11 cellular contexts compared by ENCODE assay signal in the genomic region with DNA sequence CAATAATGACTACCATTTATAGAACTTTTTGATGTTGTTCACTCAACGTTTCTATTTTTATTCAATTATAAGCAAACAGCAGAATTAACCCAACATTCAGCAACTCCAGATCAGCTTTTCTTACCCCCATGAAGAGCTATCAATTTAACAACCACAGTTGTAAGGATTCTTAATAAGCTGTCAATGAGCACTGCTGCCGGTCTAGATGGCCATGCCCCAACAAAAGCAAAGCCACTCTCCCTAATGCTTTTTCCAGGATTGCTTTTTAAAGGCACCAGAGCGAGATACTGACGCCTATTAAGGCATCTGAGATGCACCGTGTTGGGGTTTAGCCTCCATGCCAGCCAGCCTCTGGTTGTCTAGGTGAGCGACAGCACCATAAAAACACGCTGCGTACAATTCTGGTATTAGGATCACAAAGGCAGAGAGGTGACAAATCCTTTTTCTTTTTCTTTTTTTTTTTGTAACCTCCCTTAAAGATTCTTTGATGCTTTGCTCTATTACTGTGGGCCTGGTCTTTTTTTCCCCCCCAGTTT. TPM values are rescaled to one million over a fixed set of nuclear protein-coding genes. Genes with fewer than 3 reads are reported as not detected.
DNase-seq lines count a peak whose midpoint lies in the region; ATAC-seq, FAIRE-seq and TF ChIP-seq lines count a peak whose summit lies in the region.
"Had no signal": no experiment of that assay in that cellular context is flagged by ENCODE, and none has a peak within 500 bp of the region (broad histone marks: within the 10 kb centered on the region; RNA-seq: fewer than 3 reads in every experiment).

No MANE protein-coding gene starts in this region.

- H3K27ac ChIP-seq in SU-DHL-6 (ENCODE audit: low read depth, low read length) (peak overlapping the region; percentile 99), neutrophil (peak overlapping the region; percentile 97)

- peak; percentile 68 for FAIRE-seq in GM12892 (lab: Jason Lieb, UNC)

- no peaks in the 10 kb centered on the region for H4K20me1 ChIP-seq in SU-DHL-6 (ENCODE audit: low read depth, low read length)

- POLR2A ChIA-PET in GM10248 (lab: Yijun Ruan, JAX), result interaction anchor here (0.6 to 1.2 kb wide), 3 partner anchors 8 to 256 kb away, joined by 3 to 7 read pairs (median 4); no protein-coding TSS in a partner anchor

- no peak for TF ChIP-seq CTCF in SU-DHL-6 (IDR thresholded peaks at IDR 0.05; ENCODE audit: insufficient read depth, low read length, poor library complexity, severe bottlenecking)
- no peak for TF ChIP-seq CTCF in neutrophil (IDR thresholded peaks at IDR 0.05)
- no peak for TF ChIP-seq CTCF in GM10248 (IDR thresholded peaks at IDR 0.05; ENCODE audit: control extremely low read depth, extremely low read depth, low read depth, missing control alignments)

- H3K4me1 ChIP-seq in neutrophil (ENCODE audit: control insufficient read depth in 1 of 2, insufficient read depth in 1 of 2, low read depth in 1 of 2, low read length in 1 of 2), result peaks cover 95 to 97% of the 10 kb centered on the region in 2 experiments

- H3K4me2 ChIP-seq in SU-DHL-6 (ENCODE audit: low read depth, low read length, poor library complexity, severe bottlenecking), result peak overlapping the region; percentile 95

- H3K4me3 ChIP-seq in SU-DHL-6 (ENCODE audit: insufficient read depth, low read length, poor library complexity, severe bottlenecking) (peak overlapping the region; percentile 36), neutrophil (ENCODE audit: low read depth in 1 of 2, low read length in 1 of 2) (peak overlapping the region; percentile 12 to 43)

- peak overlapping the region; percentile 98 for H3K27ac Mint-ChIP-seq in activated naive CD4-positive, alpha-beta T cell treated with anti-CD3 and anti-CD28 coated beads, Interleukin-2, amount 50 U/mL, for 24 hours

- H3K4me1 Mint-ChIP-seq in activated naive CD4-positive, alpha-beta T cell treated with anti-CD3 and anti-CD28 coated beads, Interleukin-2, amount 50 U/mL, for 24 hours, result peaks cover 82% of the 10 kb centered on the region

- H3K79me2 ChIP-seq in SU-DHL-6 (ENCODE audit: insufficient read depth, low read length), result peaks cover 88% of the 10 kb centered on the region

- peaks cover 89% of the 10 kb centered on the region for H3F3A ChIP-seq in SU-DHL-6 (ENCODE audit: insufficient read depth)

- no peaks in the 10 kb centered on the region for H3K27me3 Mint-ChIP-seq in activated naive CD4-positive, alpha-beta T cell treated with anti-CD3 and anti-CD28 coated beads, Interleukin-2, amount 50 U/mL, for 24 hours
- H3K27me3 Mint-ChIP-seq: brain had no signal

- peak overlapping the region; percentile 82 for H3K4me3 Mint-ChIP-seq in activated naive CD4-positive, alpha-beta T cell treated with anti-CD3 and anti-CD28 coated beads, Interleukin-2, amount 50 U/mL, for 24 hours
- H3K4me3 Mint-ChIP-seq: brain, WTC11 had no signal

- no peaks in the 10 kb centered on the region for H3K9me3 Mint-ChIP-seq in activated naive CD4-positive, alpha-beta T cell treated with anti-CD3 and anti-CD28 coated beads, Interleukin-2, amount 50 U/mL, for 24 hours
- H3K9me3 Mint-ChIP-seq: brain, WTC11 had no signal

- no peak overlapping the region for H2AFZ ChIP-seq in SU-DHL-6 (ENCODE audit: low read depth, low read length, severe bottlenecking)

- CTCF ChIA-PET in GM10248 (lab: Yijun Ruan, JAX), result interaction anchor here (1.0 to 1.4 kb wide), 3 partner anchors 10 to 13 kb away, joined by 3 to 4 read pairs (median 3); no protein-coding TSS in a partner anchor

- peaks cover 27% of the 10 kb centered on the region for H3K36me3 Mint-ChIP-seq in activated naive CD4-positive, alpha-beta T cell treated with anti-CD3 and anti-CD28 coated beads, Interleukin-2, amount 50 U/mL, for 24 hours
- H3K36me3 Mint-ChIP-seq: brain, WTC11 had no signal

- H3K36me3 ChIP-seq in SU-DHL-6 (ENCODE audit: low read length) (0 out of 2 replicates have a peak, but pooled peaks cover 2% of the 10 kb centered on the region), neutrophil (peaks cover 9% of the 10 kb centered on the region)

- H3K9me3 ChIP-seq in SU-DHL-6 (ENCODE audit: insufficient read depth, low read length) (no peaks in the 10 kb centered on the region), neutrophil (no peaks in the 10 kb centered on the region)

- DNase-seq in GM12892 (ENCODE audit: insufficient read length) (no peak), GM10248 (ENCODE audit: extremely low spot score) (no peak), GM19238 (ENCODE audit: insufficient read length, low spot score) (no peak)
- DNase-seq: NCI-H2029 had no signal

- ATAC-seq in HG03354 (IDR thresholded peaks at IDR 0.05; ENCODE audit: poor library complexity, severe bottlenecking, unreplicated experiment) (no peak), GM19324 (IDR thresholded peaks at IDR 0.05; ENCODE audit: low FRiP score, unreplicated experiment) (no peak)

- no peak for TF ChIP-seq POLR2A in GM12892 (IDR thresholded peaks at IDR 0.05; ENCODE audit: low read depth, low read length)

- H3K9me2 ChIP-seq in SU-DHL-6 (replicated peaks; ENCODE audit: insufficient read depth, low read length), result no peaks in the 10 kb centered on the region

- H3K27me3 ChIP-seq in SU-DHL-6 (ENCODE audit: low read length), result no peaks in the 10 kb centered on the region
- H3K27me3 ChIP-seq in neutrophil, result no peaks in the 10 kb centered on the region

- peak overlapping the region; percentile 53 for H3K9ac ChIP-seq in SU-DHL-6 (ENCODE audit: low read length)

RNA-seq across cellular contexts. Expression of a gene that starts 39.5 kb away (rescaled TPM):
- polyA plus RNA-seq in GM12892 (2012; ENCODE audit: missing spikeins), result 102 TPM
